Comparison of ENCODE assay signal across 34 cellular contexts in genomic region chr3:22731901-22732300, GRCh38.
"Had no signal": no experiment of that assay in that cellular context is flagged by ENCODE, and none has a peak within 500 bp of the region (broad histone marks: within the 10 kb centered on the region; RNA-seq: fewer than 3 reads in every experiment).

No MANE protein-coding gene starts in this region.

- H3K4me3 Mint-ChIP-seq: activated B cell treated with CpG ODN at 0.5 μM for 24 hours; activated CD8-positive, alpha-beta T cell treated with anti-CD3 and anti-CD28 coated beads for 36 hours; activated naive CD4-positive, alpha-beta T cell treated with anti-CD3 and anti-CD28 coated beads, Interleukin-2, amount 10 ng/mL, durations not matched to agents 7 days and 5 days; activated naive CD8-positive, alpha-beta T cell treated with anti-CD3 and anti-CD28 coated beads, Interleukin-2, amount 10 ng/mL, durations not matched to agents 7 days and 5 days; activated T-cell treated with anti-CD3 and anti-CD28 coated beads, Interleukin-2, amount 50 U/mL, for 72 hours; brain; effector memory CD8-positive, alpha-beta T cell; T-helper 17 cell; T-helper 2 cell treated with Interferon-gamma antibody and Interleukin-4, amounts not matched to agents 5 μg/mL and 100 μg/mL, for 36 hours had no signal

- H3K36me3 Mint-ChIP-seq: activated naive CD4-positive, alpha-beta T cell treated with anti-CD3 and anti-CD28 coated beads, Interleukin-2, amount 10 ng/mL, durations not matched to agents 7 days and 5 days; activated naive CD4-positive, alpha-beta T cell treated with anti-CD3 and anti-CD28 coated beads, Interleukin-2, amount 50 U/mL, for 72 hours; activated naive CD8-positive, alpha-beta T cell treated with anti-CD3 and anti-CD28 coated beads, Interleukin-2, amount 10 ng/mL, durations not matched to agents 7 days and 5 days; brain had no signal

- FAIRE-seq: colon, endometrium, endothelial cell of umbilical vein had no signal

- H3K27me3 Mint-ChIP-seq: activated CD8-positive, alpha-beta T cell treated with anti-CD3 and anti-CD28 coated beads for 36 hours; activated naive CD4-positive, alpha-beta T cell treated with anti-CD3 and anti-CD28 coated beads, Interleukin-2, amount 10 ng/mL, durations not matched to agents 7 days and 5 days; activated naive CD8-positive, alpha-beta T cell treated with anti-CD3 and anti-CD28 coated beads, Interleukin-2, amount 10 ng/mL, durations not matched to agents 7 days and 5 days; effector memory CD8-positive, alpha-beta T cell; T-helper 17 cell had no signal

- DNase-seq: activated B cell treated with CpG ODN at 0.5 μM for 24 hours; activated CD4-positive, alpha-beta T cell treated with anti-CD3 and anti-CD28 coated beads for 48 hours; activated CD4-positive, alpha-beta T cell treated with anti-CD3 and anti-CD28 coated beads, Interleukin-2, amount 50 U/mL, for 1 hour; activated CD4-positive, alpha-beta T cell treated with anti-CD3 and anti-CD28 coated beads, Interleukin-2, amount 50 U/mL, for 48 hours; activated CD8-positive, alpha-beta memory T cell treated with anti-CD3 and anti-CD28 coated beads for 24 hours; activated CD8-positive, alpha-beta T cell treated with anti-CD3 and anti-CD28 coated beads for 36 hours; activated gamma-delta T cell; activated naive CD4-positive, alpha-beta T cell; activated naive CD4-positive, alpha-beta T cell treated with anti-CD3 and anti-CD28 coated beads, Interleukin-2, amount 10 ng/mL, durations not matched to agents 7 days and 5 days; activated naive CD8-positive, alpha-beta T cell treated with anti-CD3 and anti-CD28 coated beads, Interleukin-2, amount 10 ng/mL, durations not matched to agents 7 days and 5 days; activated T-cell treated with anti-CD3 and anti-CD28 coated beads, Interleukin-2, amount 50 U/mL, for 72 hours; caudate nucleus; cortex of kidney; dermis blood vessel endothelial cell; effector CD4-positive, alpha-beta T cell; effector memory CD8-positive, alpha-beta T cell; foreskin fibroblast; gastrocnemius medialis; glutamatergic neuron; heart left ventricle; SW 1271; T-helper 1 cell; T-helper 17 cell; T1000; WERI-Rb-1 had no signal

- H3K9me3 Mint-ChIP-seq: activated B cell treated with CpG ODN at 0.5 μM for 24 hours; activated CD8-positive, alpha-beta T cell treated with anti-CD3 and anti-CD28 coated beads for 36 hours; activated naive CD4-positive, alpha-beta T cell treated with anti-CD3 and anti-CD28 coated beads, Interleukin-2, amount 10 ng/mL, durations not matched to agents 7 days and 5 days; activated naive CD8-positive, alpha-beta T cell treated with anti-CD3 and anti-CD28 coated beads, Interleukin-2, amount 10 ng/mL, durations not matched to agents 7 days and 5 days; brain had no signal

- H3K27ac ChIP-seq: ascending aorta, gastrocnemius medialis, heart left ventricle, WERI-Rb-1 had no signal

- ATAC-seq: activated CD4-positive, CD25-positive, alpha-beta regulatory T cell treated with anti-CD3 and anti-CD28 coated beads, Interleukin-2, amount 50 U/mL, for 24 hours; activated CD8-positive, alpha-beta T cell treated with anti-CD3 and anti-CD28 coated beads for 36 hours; activated naive CD4-positive, alpha-beta T cell treated with anti-CD3 and anti-CD28 coated beads, Interleukin-2, amount 50 U/mL, for 72 hours; activated T-cell treated with anti-CD3 and anti-CD28 coated beads, Interleukin-2, amount 50 U/mL, for 72 hours; effector memory CD8-positive, alpha-beta T cell; esophagus mucosa; gastrocnemius medialis; heart left ventricle; T-helper 17 cell had no signal

- H3K9me3 ChIP-seq: ascending aorta, gastrocnemius medialis, heart left ventricle had no signal

- H3K27me3 ChIP-seq: ascending aorta, gastrocnemius medialis had no signal

- H3K36me3 ChIP-seq: ascending aorta, gastrocnemius medialis, heart left ventricle, WERI-Rb-1 had no signal

- H3K4me3 ChIP-seq: ascending aorta, gastrocnemius medialis, heart left ventricle had no signal

- H3K4me1 ChIP-seq: ascending aorta, gastrocnemius medialis, heart left ventricle had no signal

- H3K4me1 Mint-ChIP-seq: activated B cell treated with CpG ODN at 0.5 μM for 24 hours; activated naive CD4-positive, alpha-beta T cell treated with anti-CD3 and anti-CD28 coated beads, Interleukin-2, amount 10 ng/mL, durations not matched to agents 7 days and 5 days; activated naive CD8-positive, alpha-beta T cell treated with anti-CD3 and anti-CD28 coated beads, Interleukin-2, amount 10 ng/mL, durations not matched to agents 7 days and 5 days; brain; T-helper 17 cell had no signal
